Comparison of ENCODE assay signal across 17 cellular contexts in genomic region chrX:155056471-155056870, GRCh38. TPM values are rescaled to one million over a fixed set of nuclear protein-coding genes. Genes with fewer than 3 reads are reported as not detected.
DNase-seq lines count a peak whose midpoint lies in the region; ATAC-seq and TF ChIP-seq lines count a peak whose summit lies in the region.
"Had no signal": no experiment of that assay in that cellular context is flagged by ENCODE, and none has a peak within 500 bp of the region (broad histone marks: within the 10 kb centered on the region; RNA-seq: fewer than 3 reads in every experiment).

No MANE protein-coding gene starts in this region.

- peak overlapping the region; percentile 30 for H3K27ac ChIP-seq in naive thymus-derived CD4-positive, alpha-beta T cell (ENCODE audit: low read depth, low read length)
- H3K27ac ChIP-seq: colonic mucosa, epithelial cell of prostate, RWPE1 had no signal

- H3K27me3 ChIP-seq in naive thymus-derived CD4-positive, alpha-beta T cell (ENCODE audit: control insufficient read depth in 2 of 2, insufficient read depth in 2 of 2, low read length in 2 of 2): no peaks in the 10 kb centered on the region
- H3K27me3 ChIP-seq: colonic mucosa, tibial nerve had no signal

- H3K36me3 ChIP-seq in naive thymus-derived CD4-positive, alpha-beta T cell (ENCODE audit: control insufficient read depth in 2 of 3, insufficient read depth in 3 of 3, low read length in 3 of 3): peaks cover 0 to 13% (median 0%) of the 10 kb centered on the region in 3 experiments
- H3K36me3 ChIP-seq: colonic mucosa, tibial nerve had no signal

- intact Hi-C loops in activated CD4-positive, alpha-beta T cell treated with anti-CD3 and anti-CD28 coated beads, Interleukin-2, amount 10 ng/mL, durations not matched to agents 24 days and 14 days (cut with micrococcal nuclease): loop anchor here (2.0 kb wide), 1 partner anchor 68 kb away; no protein-coding TSS in a partner anchor
- intact Hi-C loops in activated CD8-positive, alpha-beta T cell treated with anti-CD3 and anti-CD28 coated beads for 36 hours (cut with micrococcal nuclease): no loop called here
- intact Hi-C loops in naive thymus-derived CD4-positive, alpha-beta T cell (cut with micrococcal nuclease): loop anchor here (2.0 kb wide), 3 partner anchors 14 to 30 kb away; partner anchors contain the start of genes BRCC3 (in 2 of the 2), CMC4 (in 2 of the 2), FUNDC2 (in 2 of the 2) and MTCP1 (in 2 of the 2)

- peaks cover 19% of the 10 kb centered on the region for H3K4me1 Mint-ChIP-seq in activated CD4-positive, alpha-beta T cell treated with anti-CD3 and anti-CD28 coated beads, Interleukin-2, amount 10 ng/mL, durations not matched to agents 24 days and 14 days
- H3K4me1 Mint-ChIP-seq in activated CD8-positive, alpha-beta T cell treated with anti-CD3 and anti-CD28 coated beads for 36 hours (ENCODE audit: low read depth): peaks cover 32% of the 10 kb centered on the region
- H3K4me1 Mint-ChIP-seq in naive thymus-derived CD4-positive, alpha-beta T cell: peaks cover 0 to 36% (median 27%) of the 10 kb centered on the region in 7 donors
- H3K4me1 Mint-ChIP-seq: mesothelial cell of epicardium had no signal

- no peaks in the 10 kb centered on the region for H3K27me3 Mint-ChIP-seq in activated CD4-positive, alpha-beta T cell treated with anti-CD3 and anti-CD28 coated beads, Interleukin-2, amount 10 ng/mL, durations not matched to agents 24 days and 14 days
- H3K27me3 Mint-ChIP-seq in activated CD8-positive, alpha-beta T cell treated with anti-CD3 and anti-CD28 coated beads for 36 hours: no peaks in the 10 kb centered on the region
- H3K27me3 Mint-ChIP-seq in naive thymus-derived CD4-positive, alpha-beta T cell: no peaks in the 10 kb centered on the region

- POLR2A ChIA-PET in activated CD8-positive, alpha-beta T cell treated with anti-CD3 and anti-CD28 coated beads for 36 hours (lab: Charles Lee): interaction anchor here (0.8 to 1.3 kb wide), 2 partner anchors 19 to 138 kb away, joined by 3 read pairs; no protein-coding TSS in a partner anchor
- POLR2A ChIA-PET in naive thymus-derived CD4-positive, alpha-beta T cell (lab: Charles Lee): interaction anchor here (0.6 to 1.4 kb wide), 4 partner anchors 11 to 76 kb away, joined by 3 to 6 read pairs (median 4); partner anchors contain the start of gene FUNDC2

- peaks cover 23% of the 10 kb centered on the region for H3K36me3 Mint-ChIP-seq in activated CD4-positive, alpha-beta T cell treated with anti-CD3 and anti-CD28 coated beads, Interleukin-2, amount 10 ng/mL, durations not matched to agents 24 days and 14 days (ENCODE audit: low read depth)
- H3K36me3 Mint-ChIP-seq in activated CD8-positive, alpha-beta T cell treated with anti-CD3 and anti-CD28 coated beads for 36 hours (ENCODE audit: low read depth): peaks cover 18% of the 10 kb centered on the region
- H3K36me3 Mint-ChIP-seq in naive thymus-derived CD4-positive, alpha-beta T cell: peaks cover 0 to 11% (median 0%) of the 10 kb centered on the region in 5 donors

- H3K27ac Mint-ChIP-seq in activated CD4-positive, alpha-beta T cell treated with anti-CD3 and anti-CD28 coated beads, Interleukin-2, amount 10 ng/mL, durations not matched to agents 24 days and 14 days: peak overlapping the region; percentile 15
- peak overlapping the region; percentile 73 for H3K27ac Mint-ChIP-seq in activated CD8-positive, alpha-beta T cell treated with anti-CD3 and anti-CD28 coated beads for 36 hours
- H3K27ac Mint-ChIP-seq in naive thymus-derived CD4-positive, alpha-beta T cell: peak overlapping the region in 6 of 9 donors; percentile 23 to 75 (median 56)
- H3K27ac Mint-ChIP-seq: mesothelial cell of epicardium had no signal

- DNase-seq in activated CD4-positive, alpha-beta T cell treated with anti-CD3 and anti-CD28 coated beads, Interleukin-2, amount 10 ng/mL, durations not matched to agents 24 days and 14 days: peak; percentile 59
- no peak for DNase-seq in activated CD4-positive, alpha-beta T cell treated with anti-CD3 and anti-CD28 coated beads, Interleukin-2, amount 50 U/mL, for 48 hours
- DNase-seq in DMS53 (lab: John Stamatoyannopoulos, UW) (peak; percentile 71), LoVo (ENCODE audit: low spot score) (no peak)
- DNase-seq in activated CD8-positive, alpha-beta T cell treated with anti-CD3 and anti-CD28 coated beads for 36 hours: no peak
- DNase-seq in naive thymus-derived CD4-positive, alpha-beta T cell: no peak
- DNase-seq: activated gamma-delta T cell, colonic mucosa, GF-D8, left colon, NCI-H1417 treated with DMSO at 0.1 percent for 48 hours had no signal

- H3K4me1 ChIP-seq in naive thymus-derived CD4-positive, alpha-beta T cell (ENCODE audit: control insufficient read depth in 2 of 2, insufficient read depth in 2 of 2, low read length in 2 of 2): peaks cover 0 to 5% of the 10 kb centered on the region in 2 donors
- H3K4me1 ChIP-seq: colonic mucosa had no signal

- TF ChIP-seq CTCF in activated CD8-positive, alpha-beta T cell treated with anti-CD3 and anti-CD28 coated beads for 36 hours (IDR thresholded peaks at IDR 0.05): no peak

- no peak overlapping the region for H3K4me3 ChIP-seq in naive thymus-derived CD4-positive, alpha-beta T cell (ENCODE audit: low read length)
- H3K4me3 ChIP-seq: colonic mucosa, tibial nerve had no signal

- H3K9me3 Mint-ChIP-seq in activated CD4-positive, alpha-beta T cell treated with anti-CD3 and anti-CD28 coated beads, Interleukin-2, amount 10 ng/mL, durations not matched to agents 24 days and 14 days: no peaks in the 10 kb centered on the region
- no peaks in the 10 kb centered on the region for H3K9me3 Mint-ChIP-seq in activated CD8-positive, alpha-beta T cell treated with anti-CD3 and anti-CD28 coated beads for 36 hours
- H3K9me3 Mint-ChIP-seq in naive thymus-derived CD4-positive, alpha-beta T cell: no peaks in the 10 kb centered on the region

- H3K9me3 ChIP-seq in naive thymus-derived CD4-positive, alpha-beta T cell (ENCODE audit: control insufficient read depth in 2 of 3, low read length in 3 of 3): no peaks in the 10 kb centered on the region
- H3K9me3 ChIP-seq: colonic mucosa, tibial nerve had no signal

- CTCF ChIA-PET in activated CD8-positive, alpha-beta T cell treated with anti-CD3 and anti-CD28 coated beads for 36 hours (lab: Charles Lee): interaction anchor here (0.7 to 5.2 kb wide), 19 partner anchors 10 to 559 kb away, joined by 3 to 67 read pairs (median 4); partner anchors contain the start of gene F8
- CTCF ChIA-PET in naive thymus-derived CD4-positive, alpha-beta T cell (lab: Charles Lee): interaction anchor here (1.0 to 1.4 kb wide), 7 partner anchors 8 to 139 kb away, joined by 3 to 8 read pairs (median 4); no protein-coding TSS in a partner anchor

- peak; percentile 73 for ATAC-seq in activated CD8-positive, alpha-beta T cell treated with anti-CD3 and anti-CD28 coated beads for 36 hours
- no peak for ATAC-seq in naive thymus-derived CD4-positive, alpha-beta T cell
- ATAC-seq in GM19463 (IDR thresholded peaks at IDR 0.05; ENCODE audit: unreplicated experiment) (no peak), HG03342 (IDR thresholded peaks at IDR 0.05; ENCODE audit: unreplicated experiment) (no peak)

- peak overlapping the region; percentile 71 for H3K4me3 Mint-ChIP-seq in activated CD4-positive, alpha-beta T cell treated with anti-CD3 and anti-CD28 coated beads, Interleukin-2, amount 10 ng/mL, durations not matched to agents 24 days and 14 days
- H3K4me3 Mint-ChIP-seq in activated CD8-positive, alpha-beta T cell treated with anti-CD3 and anti-CD28 coated beads for 36 hours: no peak overlapping the region
- H3K4me3 Mint-ChIP-seq in naive thymus-derived CD4-positive, alpha-beta T cell: peak overlapping the region in 6 of 10 donors; percentile 27 to 81 (median 74)

RNA-seq across cellular contexts. Expression of gene CMC4, which starts 14.5 kb away (rescaled TPM):
- 2.5 and 3.6 TPM in 2 replicates for total RNA-seq in activated CD4-positive, alpha-beta T cell treated with anti-CD3 and anti-CD28 coated beads, Interleukin-2, amount 10 ng/mL, durations not matched to agents 24 days and 14 days
- total RNA-seq in activated CD8-positive, alpha-beta T cell treated with anti-CD3 and anti-CD28 coated beads for 36 hours: 1 to 10 TPM; 3.8 to 5.1 TPM
- 1 to 10 TPM; 3.1 to 6.0 (median 5.1) TPM for total RNA-seq in naive thymus-derived CD4-positive, alpha-beta T cell
- 10 to 100 TPM; 22.1 to 22.9 TPM for polyA plus RNA-seq in naive thymus-derived CD4-positive, alpha-beta T cell

RNA-seq across cellular contexts. Expression of gene MTCP1, which starts 14.5 kb away (rescaled TPM):
- total RNA-seq in activated CD4-positive, alpha-beta T cell treated with anti-CD3 and anti-CD28 coated beads, Interleukin-2, amount 10 ng/mL, durations not matched to agents 24 days and 14 days: 9.8 and 11.4 TPM in 2 replicates
- total RNA-seq in activated CD8-positive, alpha-beta T cell treated with anti-CD3 and anti-CD28 coated beads for 36 hours: 10 to 100 TPM; 23.4 to 23.9 TPM
- total RNA-seq in naive thymus-derived CD4-positive, alpha-beta T cell: 10 to 100 TPM; 10.3 to 21.5 (median 17.1) TPM
- polyA plus RNA-seq in naive thymus-derived CD4-positive, alpha-beta T cell: 10 to 100 TPM; 33.7 to 35.2 TPM

RNA-seq across cellular contexts. Expression of gene BRCC3, which starts 14.8 kb away (rescaled TPM):
- 28.8 and 28.9 TPM in 2 replicates for total RNA-seq in activated CD4-positive, alpha-beta T cell treated with anti-CD3 and anti-CD28 coated beads, Interleukin-2, amount 10 ng/mL, durations not matched to agents 24 days and 14 days
- 10 to 100 TPM; 30.0 to 32.5 TPM for total RNA-seq in activated CD8-positive, alpha-beta T cell treated with anti-CD3 and anti-CD28 coated beads for 36 hours
- total RNA-seq in naive thymus-derived CD4-positive, alpha-beta T cell: 10 to 100 TPM; 11.5 to 27.8 (median 15.2) TPM
- 10 to 100 TPM; 18.0 to 22.2 TPM for polyA plus RNA-seq in naive thymus-derived CD4-positive, alpha-beta T cell

RNA-seq across cellular contexts. Expression of gene FUNDC2, which starts 29.8 kb away (rescaled TPM):
- 74.9 and 75.7 TPM in 2 replicates for total RNA-seq in activated CD4-positive, alpha-beta T cell treated with anti-CD3 and anti-CD28 coated beads, Interleukin-2, amount 10 ng/mL, durations not matched to agents 24 days and 14 days
- 10 to 100 TPM; 83.7 to 89.0 TPM for total RNA-seq in activated CD8-positive, alpha-beta T cell treated with anti-CD3 and anti-CD28 coated beads for 36 hours
- total RNA-seq in naive thymus-derived CD4-positive, alpha-beta T cell: 10 to 100 TPM; 42.0 to 58.7 (median 50.1) TPM
- 100 to 1,000 TPM; 160 to 184 TPM for polyA plus RNA-seq in naive thymus-derived CD4-positive, alpha-beta T cell

RNA-seq across cellular contexts. Expression of gene F8, which starts 33.9 kb away (rescaled TPM):
- 3.0 and 3.7 TPM in 2 replicates for total RNA-seq in activated CD4-positive, alpha-beta T cell treated with anti-CD3 and anti-CD28 coated beads, Interleukin-2, amount 10 ng/mL, durations not matched to agents 24 days and 14 days
- 1 to 10 TPM; 4.1 to 4.4 TPM for total RNA-seq in activated CD8-positive, alpha-beta T cell treated with anti-CD3 and anti-CD28 coated beads for 36 hours
- total RNA-seq in naive thymus-derived CD4-positive, alpha-beta T cell: 1 to 10 TPM in 3 of 5 experiments, under 1 TPM in 2; 0.61 to 5.7 (median 1.1) TPM
- 1 to 10 TPM; 1.3 to 1.7 TPM for polyA plus RNA-seq in naive thymus-derived CD4-positive, alpha-beta T cell

Comparison
In these comparisons a context has a peak if more than half of its experiments do, and no peak if none do; other contexts are left out.
1. DNase-seq: peak in activated CD4-positive, alpha-beta T cell treated with anti-CD3 and anti-CD28 coated beads, Interleukin-2, amount 10 ng/mL, durations not matched to agents 24 days and 14 days (single experiment) and DMS53 (single experiment); none in activated CD4-positive, alpha-beta T cell treated with anti-CD3 and anti-CD28 coated beads, Interleukin-2, amount 50 U/mL, for 48 hours (0 of 2), activated CD8-positive, alpha-beta T cell treated with anti-CD3 and anti-CD28 coated beads for 36 hours (single experiment), naive thymus-derived CD4-positive, alpha-beta T cell (0 of 9) and LoVo (single experiment).
2. H3K27ac Mint-ChIP-seq: peak in every context shown above with its lines; median percentile 73 in activated CD8-positive, alpha-beta T cell treated with anti-CD3 and anti-CD28 coated beads for 36 hours; 56 in naive thymus-derived CD4-positive, alpha-beta T cell; 15 in activated CD4-positive, alpha-beta T cell treated with anti-CD3 and anti-CD28 coated beads, Interleukin-2, amount 10 ng/mL, durations not matched to agents 24 days and 14 days.